1 cellular context compared by ENCODE assay signal in the genomic region with DNA sequence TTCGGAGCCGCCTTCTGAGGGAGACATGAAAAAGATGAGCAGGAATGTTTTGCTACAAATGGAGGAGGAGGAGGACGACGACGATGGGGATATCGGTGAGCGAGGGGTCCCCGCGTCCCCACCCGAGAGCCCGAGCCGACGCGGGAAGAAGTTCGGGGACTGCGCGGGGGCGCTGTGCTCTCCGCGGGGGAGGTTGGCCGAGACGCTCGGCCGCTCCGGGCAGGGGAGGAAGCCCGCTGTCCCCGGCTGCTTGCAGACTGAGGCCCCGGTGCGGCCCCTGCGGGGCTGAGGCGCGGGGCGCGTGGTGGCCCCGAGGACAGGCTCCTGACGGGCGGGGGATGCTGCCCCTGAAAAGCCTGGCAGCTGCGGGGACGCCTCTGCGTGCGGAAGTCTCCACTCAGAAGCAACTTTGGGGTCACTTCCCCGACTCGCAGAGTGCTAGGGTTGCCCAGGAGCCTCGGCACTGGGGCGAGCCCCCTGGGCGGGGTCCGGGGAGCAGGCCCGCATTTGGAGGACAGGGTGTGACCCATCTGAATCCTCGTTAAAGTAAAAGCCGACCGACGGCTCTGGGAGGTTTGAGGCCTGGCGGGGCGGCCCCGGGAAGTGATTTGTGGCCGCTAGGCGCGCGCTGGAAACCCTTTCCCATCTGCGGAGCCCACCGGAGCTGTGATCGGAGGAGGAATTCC.
TF ChIP-seq lines count a peak whose summit lies in the region.

No MANE protein-coding gene starts in this region.

TF ChIP-seq in HepG2, 621 proteins besides CTCF, POLR2A, EP300 and RAD21 (continued from another document and continues in another):
- TF ChIP-seq, protein P1, sequence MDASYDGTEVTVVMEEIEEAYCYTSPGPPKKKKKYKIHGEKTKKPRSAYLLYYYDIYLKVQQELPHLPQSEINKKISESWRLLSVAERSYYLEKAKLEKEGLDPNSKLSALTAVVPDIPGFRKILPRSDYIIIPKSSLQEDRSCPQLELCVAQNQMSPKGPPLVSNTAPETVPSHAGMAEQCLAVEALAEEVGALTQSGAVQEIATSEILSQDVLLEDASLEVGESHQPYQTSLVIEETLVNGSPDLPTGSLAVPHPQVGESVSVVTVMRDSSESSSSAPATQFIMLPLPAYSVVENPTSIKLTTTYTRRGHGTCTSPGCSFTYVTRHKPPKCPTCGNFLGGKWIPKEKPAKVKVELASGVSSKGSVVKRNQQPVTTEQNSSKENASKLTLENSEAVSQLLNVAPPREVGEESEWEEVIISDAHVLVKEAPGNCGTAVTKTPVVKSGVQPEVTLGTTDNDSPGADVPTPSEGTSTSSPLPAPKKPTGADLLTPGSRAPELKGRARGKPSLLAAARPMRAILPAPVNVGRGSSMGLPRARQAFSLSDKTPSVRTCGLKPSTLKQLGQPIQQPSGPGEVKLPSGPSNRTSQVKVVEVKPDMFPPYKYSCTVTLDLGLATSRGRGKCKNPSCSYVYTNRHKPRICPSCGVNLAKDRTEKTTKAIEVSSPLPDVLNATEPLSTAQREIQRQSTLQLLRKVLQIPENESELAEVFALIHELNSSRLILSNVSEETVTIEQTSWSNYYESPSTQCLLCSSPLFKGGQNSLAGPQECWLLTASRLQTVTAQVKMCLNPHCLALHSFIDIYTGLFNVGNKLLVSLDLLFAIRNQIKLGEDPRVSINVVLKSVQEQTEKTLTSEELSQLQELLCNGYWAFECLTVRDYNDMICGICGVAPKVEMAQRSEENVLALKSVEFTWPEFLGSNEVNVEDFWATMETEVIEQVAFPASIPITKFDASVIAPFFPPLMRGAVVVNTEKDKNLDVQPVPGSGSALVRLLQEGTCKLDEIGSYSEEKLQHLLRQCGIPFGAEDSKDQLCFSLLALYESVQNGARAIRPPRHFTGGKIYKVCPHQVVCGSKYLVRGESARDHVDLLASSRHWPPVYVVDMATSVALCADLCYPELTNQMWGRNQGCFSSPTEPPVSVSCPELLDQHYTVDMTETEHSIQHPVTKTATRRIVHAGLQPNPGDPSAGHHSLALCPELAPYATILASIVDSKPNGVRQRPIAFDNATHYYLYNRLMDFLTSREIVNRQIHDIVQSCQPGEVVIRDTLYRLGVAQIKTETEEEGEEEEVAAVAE (CRISPR knock-in tag; IDR thresholded peaks at IDR 0.05; ENCODE audit: borderline replicate concordance), result no peak
- TF ChIP-seq, protein P2, sequence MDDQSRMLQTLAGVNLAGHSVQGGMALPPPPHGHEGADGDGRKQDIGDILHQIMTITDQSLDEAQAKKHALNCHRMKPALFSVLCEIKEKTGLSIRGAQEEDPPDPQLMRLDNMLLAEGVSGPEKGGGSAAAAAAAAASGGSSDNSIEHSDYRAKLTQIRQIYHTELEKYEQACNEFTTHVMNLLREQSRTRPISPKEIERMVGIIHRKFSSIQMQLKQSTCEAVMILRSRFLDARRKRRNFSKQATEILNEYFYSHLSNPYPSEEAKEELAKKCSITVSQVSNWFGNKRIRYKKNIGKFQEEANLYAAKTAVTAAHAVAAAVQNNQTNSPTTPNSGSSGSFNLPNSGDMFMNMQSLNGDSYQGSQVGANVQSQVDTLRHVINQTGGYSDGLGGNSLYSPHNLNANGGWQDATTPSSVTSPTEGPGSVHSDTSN (CRISPR knock-in tag; IDR thresholded peaks at IDR 0.05; ENCODE audit: borderline replicate concordance), result no peak
- TF ChIP-seq ZBTB20 (CRISPR knock-in tag; IDR thresholded peaks at IDR 0.05; ENCODE audit: borderline replicate concordance, low read depth) (0 out of 2 replicates have a peak, but pooled peaks have one; percentile 32), RCOR2 (CRISPR knock-in tag; IDR thresholded peaks at IDR 0.05) (no peak), ZKSCAN5 (CRISPR knock-in tag; IDR thresholded peaks at IDR 0.05) (no peak), BCL6 (CRISPR knock-in tag; IDR thresholded peaks at IDR 0.05) (no peak), ZNF234 (CRISPR knock-in tag; conservative IDR thresholded peaks at IDR 0.05) (no peak), KAT2B (IDR thresholded peaks at IDR 0.05; ENCODE audit: borderline replicate concordance, low read depth, low read length) (no peak), PAX8 (CRISPR knock-in tag; IDR thresholded peaks at IDR 0.05; ENCODE audit: borderline replicate concordance) (no peak), ASH2L (IDR thresholded peaks at IDR 0.05; ENCODE audit: insufficient read length, low read depth, low read length) (peak; percentile 73), RARA (CRISPR knock-in tag; IDR thresholded peaks at IDR 0.05) (no peak), ZNF350 (CRISPR knock-in tag; IDR thresholded peaks at IDR 0.05; ENCODE audit: borderline replicate concordance, low read depth) (0 out of 2 replicates have a peak, but pooled peaks have one; percentile 3), ZNF569 (CRISPR knock-in tag; IDR thresholded peaks at IDR 0.05; ENCODE audit: borderline replicate concordance) (no peak), ZKSCAN1 (IDR thresholded peaks at IDR 0.05; ENCODE audit: low read length) (no peak), FOXP1 (IDR thresholded peaks at IDR 0.05) (no peak), FOXP1 (CRISPR knock-in tag; IDR thresholded peaks at IDR 0.05) (no peak), FIP1L1 (IDR thresholded peaks at IDR 0.05; ENCODE audit: borderline replicate concordance, insufficient read depth, low read depth, low read length) (no peak), SMAD1 (CRISPR knock-in tag; IDR thresholded peaks at IDR 0.05; ENCODE audit: borderline replicate concordance, low read depth) (no peak), RXRB (CRISPR knock-in tag; IDR thresholded peaks at IDR 0.05; ENCODE audit: borderline replicate concordance) (0 out of 2 replicates have a peak, but pooled peaks have one; percentile 4), ZNF451 (CRISPR knock-in tag; IDR thresholded peaks at IDR 0.05) (peak; percentile 66; the same call in 1 of the 2 replicates), KLF6 (CRISPR knock-in tag; IDR thresholded peaks at IDR 0.05) (0 out of 2 replicates have a peak, but pooled peaks have one; percentile 3), ZNF383 (CRISPR knock-in tag; IDR thresholded peaks at IDR 0.05; ENCODE audit: borderline replicate concordance) (no peak), CCAR2 (optimal IDR thresholded peaks at IDR 0.05; ENCODE audit: low read depth, low read length) (no peak), LCORL (IDR thresholded peaks at IDR 0.05) (no peak), LCORL (CRISPR knock-in tag; IDR thresholded peaks at IDR 0.05) (peak; percentile 27; the same call in 1 of the 2 replicates), ATRX (CRISPR knock-in tag; IDR thresholded peaks at IDR 0.05; ENCODE audit: borderline replicate concordance) (no peak), ARNT2 (CRISPR knock-in tag; IDR thresholded peaks at IDR 0.05; ENCODE audit: low read depth) (0 out of 2 replicates have a peak, but pooled peaks have one; percentile 9), ZBTB7B (CRISPR knock-in tag; IDR thresholded peaks at IDR 0.05) (peak; percentile 79), ZNF720 (CRISPR knock-in tag; IDR thresholded peaks at IDR 0.05) (no peak), JDP2 (CRISPR knock-in tag; IDR thresholded peaks at IDR 0.05; ENCODE audit: borderline replicate concordance) (no peak), PHF20 (CRISPR knock-in tag; IDR thresholded peaks at IDR 0.05) (0 out of 2 replicates have a peak, but pooled peaks have one; percentile 32), ZNF788 (CRISPR knock-in tag; IDR thresholded peaks at IDR 0.05; ENCODE audit: borderline replicate concordance) (no peak), MIER3 (CRISPR knock-in tag; IDR thresholded peaks at IDR 0.05; ENCODE audit: borderline replicate concordance) (no peak), PPARG (CRISPR knock-in tag; conservative IDR thresholded peaks at IDR 0.05) (no peak), NCOA5 (CRISPR knock-in tag; IDR thresholded peaks at IDR 0.05) (no peak), TCF7L2 (IDR thresholded peaks at IDR 0.05; ENCODE audit: low read depth, low read length) (no peak), ZSCAN12 (CRISPR knock-in tag; IDR thresholded peaks at IDR 0.05) (no peak), ZNF337 (CRISPR knock-in tag; IDR thresholded peaks at IDR 0.05; ENCODE audit: borderline replicate concordance, low read depth) (no peak), ZNF256 (CRISPR knock-in tag; conservative IDR thresholded peaks at IDR 0.05) (no peak), EEA1 (CRISPR knock-in tag; IDR thresholded peaks at IDR 0.05; ENCODE audit: borderline replicate concordance) (no peak), SAP130 (CRISPR knock-in tag; IDR thresholded peaks at IDR 0.05; ENCODE audit: low read depth) (0 out of 2 replicates have a peak, but pooled peaks have one; percentile 40)
- TF ChIP-seq, protein P3, sequence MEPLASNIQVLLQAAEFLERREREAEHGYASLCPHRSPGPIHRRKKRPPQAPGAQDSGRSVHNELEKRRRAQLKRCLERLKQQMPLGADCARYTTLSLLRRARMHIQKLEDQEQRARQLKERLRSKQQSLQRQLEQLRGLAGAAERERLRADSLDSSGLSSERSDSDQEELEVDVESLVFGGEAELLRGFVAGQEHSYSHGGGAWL (CRISPR knock-in tag; IDR thresholded peaks at IDR 0.05), result no peak
- TF ChIP-seq, protein P4, sequence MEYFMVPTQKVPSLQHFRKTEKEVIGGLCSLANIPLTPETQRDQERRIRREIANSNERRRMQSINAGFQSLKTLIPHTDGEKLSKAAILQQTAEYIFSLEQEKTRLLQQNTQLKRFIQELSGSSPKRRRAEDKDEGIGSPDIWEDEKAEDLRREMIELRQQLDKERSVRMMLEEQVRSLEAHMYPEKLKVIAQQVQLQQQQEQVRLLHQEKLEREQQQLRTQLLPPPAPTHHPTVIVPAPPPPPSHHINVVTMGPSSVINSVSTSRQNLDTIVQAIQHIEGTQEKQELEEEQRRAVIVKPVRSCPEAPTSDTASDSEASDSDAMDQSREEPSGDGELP (IDR thresholded peaks at IDR 0.05; ENCODE audit: borderline replicate concordance, low read depth), result no peak
- TF ChIP-seq, protein P5, sequence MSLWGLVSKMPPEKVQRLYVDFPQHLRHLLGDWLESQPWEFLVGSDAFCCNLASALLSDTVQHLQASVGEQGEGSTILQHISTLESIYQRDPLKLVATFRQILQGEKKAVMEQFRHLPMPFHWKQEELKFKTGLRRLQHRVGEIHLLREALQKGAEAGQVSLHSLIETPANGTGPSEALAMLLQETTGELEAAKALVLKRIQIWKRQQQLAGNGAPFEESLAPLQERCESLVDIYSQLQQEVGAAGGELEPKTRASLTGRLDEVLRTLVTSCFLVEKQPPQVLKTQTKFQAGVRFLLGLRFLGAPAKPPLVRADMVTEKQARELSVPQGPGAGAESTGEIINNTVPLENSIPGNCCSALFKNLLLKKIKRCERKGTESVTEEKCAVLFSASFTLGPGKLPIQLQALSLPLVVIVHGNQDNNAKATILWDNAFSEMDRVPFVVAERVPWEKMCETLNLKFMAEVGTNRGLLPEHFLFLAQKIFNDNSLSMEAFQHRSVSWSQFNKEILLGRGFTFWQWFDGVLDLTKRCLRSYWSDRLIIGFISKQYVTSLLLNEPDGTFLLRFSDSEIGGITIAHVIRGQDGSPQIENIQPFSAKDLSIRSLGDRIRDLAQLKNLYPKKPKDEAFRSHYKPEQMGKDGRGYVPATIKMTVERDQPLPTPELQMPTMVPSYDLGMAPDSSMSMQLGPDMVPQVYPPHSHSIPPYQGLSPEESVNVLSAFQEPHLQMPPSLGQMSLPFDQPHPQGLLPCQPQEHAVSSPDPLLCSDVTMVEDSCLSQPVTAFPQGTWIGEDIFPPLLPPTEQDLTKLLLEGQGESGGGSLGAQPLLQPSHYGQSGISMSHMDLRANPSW (CRISPR knock-in tag; IDR thresholded peaks at IDR 0.05; ENCODE audit: borderline replicate concordance), result 0 out of 2 replicates have a peak, but pooled peaks have one; percentile 24
- TF ChIP-seq, protein P6, sequence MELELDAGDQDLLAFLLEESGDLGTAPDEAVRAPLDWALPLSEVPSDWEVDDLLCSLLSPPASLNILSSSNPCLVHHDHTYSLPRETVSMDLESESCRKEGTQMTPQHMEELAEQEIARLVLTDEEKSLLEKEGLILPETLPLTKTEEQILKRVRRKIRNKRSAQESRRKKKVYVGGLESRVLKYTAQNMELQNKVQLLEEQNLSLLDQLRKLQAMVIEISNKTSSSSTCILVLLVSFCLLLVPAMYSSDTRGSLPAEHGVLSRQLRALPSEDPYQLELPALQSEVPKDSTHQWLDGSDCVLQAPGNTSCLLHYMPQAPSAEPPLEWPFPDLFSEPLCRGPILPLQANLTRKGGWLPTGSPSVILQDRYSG (CRISPR knock-in tag; IDR thresholded peaks at IDR 0.05), result no peak
- TF ChIP-seq, protein P7, sequence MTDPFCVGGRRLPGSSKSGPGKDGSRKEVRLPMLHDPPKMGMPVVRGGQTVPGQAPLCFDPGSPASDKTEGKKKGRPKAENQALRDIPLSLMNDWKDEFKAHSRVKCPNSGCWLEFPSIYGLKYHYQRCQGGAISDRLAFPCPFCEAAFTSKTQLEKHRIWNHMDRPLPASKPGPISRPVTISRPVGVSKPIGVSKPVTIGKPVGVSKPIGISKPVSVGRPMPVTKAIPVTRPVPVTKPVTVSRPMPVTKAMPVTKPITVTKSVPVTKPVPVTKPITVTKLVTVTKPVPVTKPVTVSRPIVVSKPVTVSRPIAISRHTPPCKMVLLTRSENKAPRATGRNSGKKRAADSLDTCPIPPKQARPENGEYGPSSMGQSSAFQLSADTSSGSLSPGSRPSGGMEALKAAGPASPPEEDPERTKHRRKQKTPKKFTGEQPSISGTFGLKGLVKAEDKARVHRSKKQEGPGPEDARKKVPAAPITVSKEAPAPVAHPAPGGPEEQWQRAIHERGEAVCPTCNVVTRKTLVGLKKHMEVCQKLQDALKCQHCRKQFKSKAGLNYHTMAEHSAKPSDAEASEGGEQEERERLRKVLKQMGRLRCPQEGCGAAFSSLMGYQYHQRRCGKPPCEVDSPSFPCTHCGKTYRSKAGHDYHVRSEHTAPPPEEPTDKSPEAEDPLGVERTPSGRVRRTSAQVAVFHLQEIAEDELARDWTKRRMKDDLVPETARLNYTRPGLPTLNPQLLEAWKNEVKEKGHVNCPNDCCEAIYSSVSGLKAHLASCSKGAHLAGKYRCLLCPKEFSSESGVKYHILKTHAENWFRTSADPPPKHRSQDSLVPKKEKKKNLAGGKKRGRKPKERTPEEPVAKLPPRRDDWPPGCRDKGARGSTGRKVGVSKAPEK (CRISPR knock-in tag; IDR thresholded peaks at IDR 0.05; ENCODE audit: borderline replicate concordance), result 0 out of 2 replicates have a peak, but pooled peaks have one; percentile 16
- TF ChIP-seq, protein P8, sequence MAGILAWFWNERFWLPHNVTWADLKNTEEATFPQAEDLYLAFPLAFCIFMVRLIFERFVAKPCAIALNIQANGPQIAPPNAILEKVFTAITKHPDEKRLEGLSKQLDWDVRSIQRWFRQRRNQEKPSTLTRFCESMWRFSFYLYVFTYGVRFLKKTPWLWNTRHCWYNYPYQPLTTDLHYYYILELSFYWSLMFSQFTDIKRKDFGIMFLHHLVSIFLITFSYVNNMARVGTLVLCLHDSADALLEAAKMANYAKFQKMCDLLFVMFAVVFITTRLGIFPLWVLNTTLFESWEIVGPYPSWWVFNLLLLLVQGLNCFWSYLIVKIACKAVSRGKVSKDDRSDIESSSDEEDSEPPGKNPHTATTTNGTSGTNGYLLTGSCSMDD (CRISPR knock-in tag; IDR thresholded peaks at IDR 0.05), result no peak
- TF ChIP-seq, protein P9, sequence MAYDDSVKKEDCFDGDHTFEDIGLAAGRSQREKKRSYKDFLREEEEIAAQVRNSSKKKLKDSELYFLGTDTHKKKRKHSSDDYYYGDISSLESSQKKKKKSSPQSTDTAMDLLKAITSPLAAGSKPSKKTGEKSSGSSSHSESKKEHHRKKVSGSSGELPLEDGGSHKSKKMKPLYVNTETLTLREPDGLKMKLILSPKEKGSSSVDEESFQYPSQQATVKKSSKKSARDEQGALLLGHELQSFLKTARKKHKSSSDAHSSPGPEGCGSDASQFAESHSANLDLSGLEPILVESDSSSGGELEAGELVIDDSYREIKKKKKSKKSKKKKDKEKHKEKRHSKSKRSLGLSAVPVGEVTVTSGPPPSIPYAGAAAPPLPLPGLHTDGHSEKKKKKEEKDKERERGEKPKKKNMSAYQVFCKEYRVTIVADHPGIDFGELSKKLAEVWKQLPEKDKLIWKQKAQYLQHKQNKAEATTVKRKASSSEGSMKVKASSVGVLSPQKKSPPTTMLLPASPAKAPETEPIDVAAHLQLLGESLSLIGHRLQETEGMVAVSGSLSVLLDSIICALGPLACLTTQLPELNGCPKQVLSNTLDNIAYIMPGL (CRISPR knock-in tag; IDR thresholded peaks at IDR 0.05; ENCODE audit: borderline replicate concordance in 1 of 2, low read depth in 1 of 2), result peak; percentile 95 to 98
